In the genomic region with DNA sequence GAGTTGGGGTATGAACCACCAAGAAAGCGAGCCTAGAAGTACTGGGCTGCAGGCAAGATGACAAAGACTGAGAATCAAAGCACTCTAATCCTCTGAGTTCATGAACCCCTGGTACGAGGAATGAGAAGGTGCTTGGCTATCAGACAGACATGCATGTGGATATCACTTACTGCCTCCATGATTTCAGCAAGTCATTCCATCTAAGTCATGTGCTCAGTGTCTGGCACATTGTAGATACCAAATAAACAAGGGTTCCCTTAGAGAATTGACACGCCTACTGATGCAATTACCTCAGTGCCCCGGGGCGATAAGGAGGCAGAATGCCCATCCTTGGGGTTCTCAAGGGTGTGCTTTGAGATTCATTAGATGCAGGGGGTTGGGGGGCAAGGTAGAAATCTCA, we compare ENCODE assay signal across 15 cellular contexts.
DNase-seq lines count a peak whose midpoint lies in the region; ATAC-seq, FAIRE-seq and TF ChIP-seq lines count a peak whose summit lies in the region.
"Had no signal": no experiment of that assay in that cellular context is flagged by ENCODE, and none has a peak within 500 bp of the region (broad histone marks: within the 10 kb centered on the region; RNA-seq: fewer than 3 reads in every experiment).

No MANE protein-coding gene starts in this region.

- no peak overlapping the region for H4K5ac ChIP-seq in mesendoderm (ENCODE audit: low read length)

- no peaks in the 10 kb centered on the region for H3K79me2 ChIP-seq in mesendoderm (ENCODE audit: control insufficient read depth, insufficient read depth, low read length)

- H3K56ac ChIP-seq in mesendoderm (ENCODE audit: low read length) = no peak overlapping the region

- peaks cover 8% of the 10 kb centered on the region for H3K4me1 ChIP-seq in mesendoderm (ENCODE audit: control insufficient read depth, low read depth, low read length)
- H3K4me1 ChIP-seq in esophagus squamous epithelium = peaks cover 0 to 17% (median 17%) of the 10 kb centered on the region in 3 donors
- no peaks in the 10 kb centered on the region for H3K4me1 ChIP-seq in CD8-positive, alpha-beta memory T cell (ENCODE audit: insufficient read depth, low read length)

- no peak overlapping the region for H3K27ac Mint-ChIP-seq in CD8-positive, alpha-beta memory T cell
- H3K27ac Mint-ChIP-seq: B cell had no signal

- H3K9me3 Mint-ChIP-seq in CD8-positive, alpha-beta memory T cell = peaks cover 0 to 7% (median 3%) of the 10 kb centered on the region in 5 donors

- DNase-seq in CMK (ENCODE audit: low read depth) = peak; percentile 76
- no peak for DNase-seq in HTR-8/SVneo (ENCODE audit: insufficient read length, low spot score)
- DNase-seq in choroid plexus epithelial cell (ENCODE audit: low read depth) = peak; percentile 71
- DNase-seq in mesendoderm = peak; percentile 93
- DNase-seq in esophagus squamous epithelium (lab: John Stamatoyannopoulos, UW) = no peak
- no peak for DNase-seq in activated T-cell treated with anti-CD3 and anti-CD28 coated beads, Interleukin-2, amount 50 U/mL, for 1 hour
- no peak for DNase-seq in CD8-positive, alpha-beta memory T cell
- DNase-seq: body of pancreas, GF-D8, NCI-H1092, NCI-H524 had no signal

- H2BK15ac ChIP-seq in mesendoderm (replicated peaks; ENCODE audit: low read depth) = no peak overlapping the region

- no peaks in the 10 kb centered on the region for H3K9me3 ChIP-seq in esophagus squamous epithelium
- no peaks in the 10 kb centered on the region for H3K9me3 ChIP-seq in CD8-positive, alpha-beta memory T cell (ENCODE audit: low read length)
- H3K9me3 ChIP-seq: body of pancreas had no signal

- H3K27ac ChIP-seq in mesendoderm (ENCODE audit: low read depth, low read length) (peak overlapping the region; percentile 7), esophagus squamous epithelium (no peak overlapping the region)
- H3K27ac ChIP-seq in CD8-positive, alpha-beta memory T cell (ENCODE audit: low read depth, low read length) = no peak overlapping the region
- H3K27ac ChIP-seq: body of pancreas had no signal

- TF ChIP-seq CTCF in choroid plexus epithelial cell (conservative IDR thresholded peaks at IDR 0.05; ENCODE audit: low read depth, low read length) (no peak), esophagus squamous epithelium (IDR thresholded peaks at IDR 0.05) (no peak)

- no peak overlapping the region for H4K8ac ChIP-seq in mesendoderm (ENCODE audit: low read depth, low read length)

- H3K4me3 Mint-ChIP-seq in CD8-positive, alpha-beta memory T cell = no peak overlapping the region
- H3K4me3 Mint-ChIP-seq: B cell had no signal

- no peaks in the 10 kb centered on the region for H3K27me3 ChIP-seq in mesendoderm (ENCODE audit: insufficient read depth, low read length, poor library complexity)
- H3K27me3 ChIP-seq in esophagus squamous epithelium = no peaks in the 10 kb centered on the region
- no peaks in the 10 kb centered on the region for H3K27me3 ChIP-seq in CD8-positive, alpha-beta memory T cell (ENCODE audit: insufficient read depth, low read length, poor library complexity, severe bottlenecking)
- H3K27me3 ChIP-seq: body of pancreas had no signal

- no peak overlapping the region for H2BK120ac ChIP-seq in mesendoderm (ENCODE audit: low read depth, low read length)

- H3K4me1 Mint-ChIP-seq in CD8-positive, alpha-beta memory T cell = no peaks in the 10 kb centered on the region
- H3K4me1 Mint-ChIP-seq: B cell had no signal

- H3K23ac ChIP-seq in mesendoderm (ENCODE audit: low read length) = no peak overlapping the region

- H3K36me3 ChIP-seq in mesendoderm (ENCODE audit: control insufficient read depth, insufficient read depth, low read length) = no peaks in the 10 kb centered on the region
- H3K36me3 ChIP-seq in esophagus squamous epithelium = no peaks in the 10 kb centered on the region
- no peaks in the 10 kb centered on the region for H3K36me3 ChIP-seq in CD8-positive, alpha-beta memory T cell (ENCODE audit: insufficient read depth, low read length)

- H3K79me1 ChIP-seq in mesendoderm (ENCODE audit: low read length) = no peaks in the 10 kb centered on the region

- CTCF ChIA-PET in CD8-positive, alpha-beta memory T cell (lab: Charles Lee) = no interaction called here

- ATAC-seq in GM19455 (IDR thresholded peaks at IDR 0.05; ENCODE audit: unreplicated experiment) = no peak
- ATAC-seq: body of pancreas, SK-N-SH treated with all-trans-retinoic acid at 6 μM for 48 hours had no signal

- intact Hi-C loops in esophagus squamous epithelium (cut with DNase I) = no loop called here

- peaks cover 0 to 22% (median 0%) of the 10 kb centered on the region in 3 donors for H3K36me3 Mint-ChIP-seq in CD8-positive, alpha-beta memory T cell

- peak overlapping the region; percentile 47 for H3K18ac ChIP-seq in mesendoderm (ENCODE audit: low read length)

- POLR2A ChIA-PET in CD8-positive, alpha-beta memory T cell (lab: Charles Lee) = no interaction called here

- H3K4ac ChIP-seq in mesendoderm (ENCODE audit: low read depth, low read length) = no peak overlapping the region

- H3K4me3 ChIP-seq in choroid plexus epithelial cell (ENCODE audit: low read depth, low read length) (no peak overlapping the region), mesendoderm (ENCODE audit: low read length) (no peak overlapping the region), esophagus squamous epithelium (no peak overlapping the region)
- H3K4me3 ChIP-seq in CD8-positive, alpha-beta memory T cell (ENCODE audit: low read length) = no peak overlapping the region
- H3K4me3 ChIP-seq: body of pancreas had no signal

- no peak overlapping the region for H3K4me2 ChIP-seq in mesendoderm (ENCODE audit: low read length)

- no peak overlapping the region for H2AK5ac ChIP-seq in mesendoderm (ENCODE audit: low read length)

- H2BK5ac ChIP-seq in mesendoderm (ENCODE audit: low read length) = no peak overlapping the region

- FAIRE-seq in HTR-8/SVneo (lab: Jason Lieb, UNC) = peak; percentile 48
- FAIRE-seq: keratinocyte had no signal

- H3K9ac ChIP-seq in mesendoderm (ENCODE audit: low read length) = no peak overlapping the region

- no peaks in the 10 kb centered on the region for H3K27me3 Mint-ChIP-seq in CD8-positive, alpha-beta memory T cell
- H3K27me3 Mint-ChIP-seq: B cell had no signal

- TF ChIP-seq POLR2A in esophagus squamous epithelium (IDR thresholded peaks at IDR 0.05) = no peak

- WGBS in mesendoderm (ENCODE audit: extremely low coverage, insufficient coverage, low lambda C conversion rate) = no CpG with 5 or more reads among the region's 5 CpGs
- WGBS in esophagus squamous epithelium, 2 donors = 16 to 23% methylated on average over 4 to 5 of the region's 5 CpGs

Comparison
In these comparisons a context has a peak if more than half of its experiments do, and no peak if none do; other contexts are left out.
1. DNase-seq: peak in CMK (single experiment), choroid plexus epithelial cell (single experiment) and mesendoderm (single experiment); none in HTR-8/SVneo (single experiment), esophagus squamous epithelium (single experiment), activated T-cell treated with anti-CD3 and anti-CD28 coated beads, Interleukin-2, amount 50 U/mL, for 1 hour (single experiment) and CD8-positive, alpha-beta memory T cell (0 of 5).